ENCODE assay signal across 1 cellular context in genomic region chr2:233061591-233062446, GRCh38.
A peak's percentile ranks its signal among the peaks of the same experiment; 100 is the strongest.
TF ChIP-seq lines count a peak whose summit lies in the region.

No MANE protein-coding gene starts in this region.

TF ChIP-seq in HepG2, 621 proteins besides CTCF, POLR2A, EP300 and RAD21 (continued from another document and continues in another):
- TF ChIP-seq ZNF512 (CRISPR knock-in tag; IDR thresholded peaks at IDR 0.05): no peak
- TF ChIP-seq ZNF224 (CRISPR knock-in tag; IDR thresholded peaks at IDR 0.05): no peak; the same call in 1 of the 2 replicates
- peak; percentile 19 for TF ChIP-seq TCF7 (IDR thresholded peaks at IDR 0.05; ENCODE audit: low read depth)
- peak; percentile 71 for TF ChIP-seq KDM2A (CRISPR knock-in tag; IDR thresholded peaks at IDR 0.05; ENCODE audit: borderline replicate concordance, low read depth)
- TF ChIP-seq ZNF558 (CRISPR knock-in tag; IDR thresholded peaks at IDR 0.05; ENCODE audit: borderline replicate concordance): no peak; the same call in 1 of the 2 replicates
- TF ChIP-seq ZBTB14 (CRISPR knock-in tag; IDR thresholded peaks at IDR 0.05): no peak
- peak; percentile 72 for TF ChIP-seq HIC2 (CRISPR knock-in tag; IDR thresholded peaks at IDR 0.05; ENCODE audit: low read depth)
- TF ChIP-seq ISL2 (CRISPR knock-in tag; IDR thresholded peaks at IDR 0.05): no peak
- TF ChIP-seq RARG (CRISPR knock-in tag; IDR thresholded peaks at IDR 0.05; ENCODE audit: low read depth): no peak
- no peak for TF ChIP-seq ZNF616 (CRISPR knock-in tag; IDR thresholded peaks at IDR 0.05; ENCODE audit: low read depth)
- peak; percentile 69; the same call in 1 of the 2 replicates for TF ChIP-seq TOPORS (CRISPR knock-in tag; IDR thresholded peaks at IDR 0.05)
- peak; percentile 68; the same call in 1 of the 2 replicates for TF ChIP-seq PITX1 (CRISPR knock-in tag; IDR thresholded peaks at IDR 0.05)
- TF ChIP-seq ZNF556 (CRISPR knock-in tag; IDR thresholded peaks at IDR 0.05; ENCODE audit: borderline replicate concordance): no peak; the same call in 1 of the 2 replicates
- TF ChIP-seq, protein P1, sequence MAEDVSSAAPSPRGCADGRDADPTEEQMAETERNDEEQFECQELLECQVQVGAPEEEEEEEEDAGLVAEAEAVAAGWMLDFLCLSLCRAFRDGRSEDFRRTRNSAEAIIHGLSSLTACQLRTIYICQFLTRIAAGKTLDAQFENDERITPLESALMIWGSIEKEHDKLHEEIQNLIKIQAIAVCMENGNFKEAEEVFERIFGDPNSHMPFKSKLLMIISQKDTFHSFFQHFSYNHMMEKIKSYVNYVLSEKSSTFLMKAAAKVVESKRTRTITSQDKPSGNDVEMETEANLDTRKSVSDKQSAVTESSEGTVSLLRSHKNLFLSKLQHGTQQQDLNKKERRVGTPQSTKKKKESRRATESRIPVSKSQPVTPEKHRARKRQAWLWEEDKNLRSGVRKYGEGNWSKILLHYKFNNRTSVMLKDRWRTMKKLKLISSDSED (CRISPR knock-in tag; IDR thresholded peaks at IDR 0.05): no peak
- TF ChIP-seq XRCC5 (optimal IDR thresholded peaks at IDR 0.05; ENCODE audit: low read length): peak; percentile 87
- TF ChIP-seq SP2 (CRISPR knock-in tag; IDR thresholded peaks at IDR 0.05): no peak
- no peak for TF ChIP-seq ZFAT (CRISPR knock-in tag; conservative IDR thresholded peaks at IDR 0.05)
- 0 out of 2 replicates have a peak, but pooled peaks have one; percentile 28 for TF ChIP-seq ZNF776 (CRISPR knock-in tag; IDR thresholded peaks at IDR 0.05)
- TF ChIP-seq MYNN (CRISPR knock-in tag; IDR thresholded peaks at IDR 0.05; ENCODE audit: low read depth): 0 out of 2 replicates have a peak, but pooled peaks have one; percentile 31
- no peak for TF ChIP-seq ZNF674 (CRISPR knock-in tag; IDR thresholded peaks at IDR 0.05; ENCODE audit: low read depth)
- TF ChIP-seq HOXA5 (CRISPR knock-in tag; IDR thresholded peaks at IDR 0.05): no peak; the same call in 1 of the 2 replicates
- TF ChIP-seq ZNF629 (CRISPR knock-in tag; conservative IDR thresholded peaks at IDR 0.05): peak; percentile 99
- TF ChIP-seq RBFOX2 (IDR thresholded peaks at IDR 0.05; ENCODE audit: low read depth, low read length): peak; percentile 57; the same call in 1 of the 2 replicates
- TF ChIP-seq NFIC (IDR thresholded peaks at IDR 0.05; ENCODE audit: low read length): peak; percentile 64; the same call in 1 of the 2 replicates
- peak; percentile 86; the same call in 1 of the 2 replicates for TF ChIP-seq ZNF350 (CRISPR knock-in tag; IDR thresholded peaks at IDR 0.05; ENCODE audit: borderline replicate concordance, low read depth)
- TF ChIP-seq, protein P2, sequence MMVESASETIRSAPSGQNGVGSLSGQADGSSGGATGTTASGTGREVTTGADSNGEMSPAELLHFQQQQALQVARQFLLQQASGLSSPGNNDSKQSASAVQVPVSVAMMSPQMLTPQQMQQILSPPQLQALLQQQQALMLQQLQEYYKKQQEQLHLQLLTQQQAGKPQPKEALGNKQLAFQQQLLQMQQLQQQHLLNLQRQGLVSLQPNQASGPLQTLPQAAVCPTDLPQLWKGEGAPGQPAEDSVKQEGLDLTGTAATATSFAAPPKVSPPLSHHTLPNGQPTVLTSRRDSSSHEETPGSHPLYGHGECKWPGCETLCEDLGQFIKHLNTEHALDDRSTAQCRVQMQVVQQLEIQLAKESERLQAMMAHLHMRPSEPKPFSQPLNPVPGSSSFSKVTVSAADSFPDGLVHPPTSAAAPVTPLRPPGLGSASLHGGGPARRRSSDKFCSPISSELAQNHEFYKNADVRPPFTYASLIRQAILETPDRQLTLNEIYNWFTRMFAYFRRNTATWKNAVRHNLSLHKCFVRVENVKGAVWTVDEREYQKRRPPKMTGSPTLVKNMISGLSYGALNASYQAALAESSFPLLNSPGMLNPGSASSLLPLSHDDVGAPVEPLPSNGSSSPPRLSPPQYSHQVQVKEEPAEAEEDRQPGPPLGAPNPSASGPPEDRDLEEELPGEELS (CRISPR knock-in tag; IDR thresholded peaks at IDR 0.05): peak; percentile 87
- TF ChIP-seq BCL6 (CRISPR knock-in tag; IDR thresholded peaks at IDR 0.05): peak; percentile 93
- no peak for TF ChIP-seq ZNF407 (CRISPR knock-in tag; IDR thresholded peaks at IDR 0.05; ENCODE audit: not compliant biosample characterization)
- TF ChIP-seq, protein P3, sequence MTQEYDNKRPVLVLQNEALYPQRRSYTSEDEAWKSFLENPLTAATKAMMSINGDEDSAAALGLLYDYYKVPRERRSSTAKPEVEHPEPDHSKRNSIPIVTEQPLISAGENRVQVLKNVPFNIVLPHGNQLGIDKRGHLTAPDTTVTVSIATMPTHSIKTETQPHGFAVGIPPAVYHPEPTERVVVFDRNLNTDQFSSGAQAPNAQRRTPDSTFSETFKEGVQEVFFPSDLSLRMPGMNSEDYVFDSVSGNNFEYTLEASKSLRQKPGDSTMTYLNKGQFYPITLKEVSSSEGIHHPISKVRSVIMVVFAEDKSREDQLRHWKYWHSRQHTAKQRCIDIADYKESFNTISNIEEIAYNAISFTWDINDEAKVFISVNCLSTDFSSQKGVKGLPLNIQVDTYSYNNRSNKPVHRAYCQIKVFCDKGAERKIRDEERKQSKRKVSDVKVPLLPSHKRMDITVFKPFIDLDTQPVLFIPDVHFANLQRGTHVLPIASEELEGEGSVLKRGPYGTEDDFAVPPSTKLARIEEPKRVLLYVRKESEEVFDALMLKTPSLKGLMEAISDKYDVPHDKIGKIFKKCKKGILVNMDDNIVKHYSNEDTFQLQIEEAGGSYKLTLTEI (CRISPR knock-in tag; conservative IDR thresholded peaks at IDR 0.05): no peak
- no peak for TF ChIP-seq TBP (CRISPR knock-in tag; IDR thresholded peaks at IDR 0.05)
- peak; percentile 72 for TF ChIP-seq HOXA3 (CRISPR knock-in tag; IDR thresholded peaks at IDR 0.05)
- no peak; the same call in 1 of the 2 replicates for TF ChIP-seq FOXC1 (CRISPR knock-in tag; IDR thresholded peaks at IDR 0.05; ENCODE audit: borderline replicate concordance)
- TF ChIP-seq ZNF10 (CRISPR knock-in tag; IDR thresholded peaks at IDR 0.05; ENCODE audit: borderline replicate concordance, low read depth): no peak
- TF ChIP-seq SMARCC2 (IDR thresholded peaks at IDR 0.05): no peak
- TF ChIP-seq ZNF33B (CRISPR knock-in tag; IDR thresholded peaks at IDR 0.05): no peak
- no peak for TF ChIP-seq TBX3 (IDR thresholded peaks at IDR 0.05; ENCODE audit: borderline replicate concordance)
- TF ChIP-seq CEBPZ (IDR thresholded peaks at IDR 0.05; ENCODE audit: low read length): no peak
- TF ChIP-seq TOE1 (CRISPR knock-in tag; IDR thresholded peaks at IDR 0.05): no peak
